16 cellular contexts compared by ENCODE assay signal in the genomic region with DNA sequence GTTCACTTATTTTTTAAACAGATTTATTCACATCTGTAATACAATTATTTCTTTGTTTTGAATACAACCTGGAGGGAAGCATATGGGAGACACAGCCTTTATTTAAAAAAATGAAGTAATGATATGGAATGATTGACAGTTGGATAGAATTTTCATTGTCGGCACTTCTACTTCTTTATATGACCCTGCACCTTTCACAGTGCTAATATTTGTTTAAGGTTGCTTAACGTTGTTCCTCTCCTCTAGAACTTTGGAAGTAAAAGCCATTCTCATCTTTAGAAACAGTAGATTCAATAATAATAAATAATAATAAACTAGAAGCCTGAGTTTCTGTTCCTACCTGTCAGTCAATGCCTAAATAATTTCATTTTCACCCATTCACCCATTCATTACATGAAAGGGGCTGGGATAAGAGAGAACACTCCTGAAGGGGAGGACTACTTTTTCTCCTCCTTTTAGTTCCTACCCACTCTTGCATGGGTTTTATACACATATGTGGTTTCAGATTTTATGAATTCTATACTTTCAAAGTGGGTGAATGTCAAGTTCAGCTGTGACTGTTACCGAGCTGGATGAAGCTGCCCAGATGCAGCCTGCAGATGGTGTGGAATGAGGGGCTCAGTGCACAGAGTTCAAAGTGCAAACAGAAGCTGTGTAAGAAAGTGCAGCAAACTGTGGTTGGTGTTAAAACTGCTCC. TPM values are rescaled to one million over a fixed set of nuclear protein-coding genes. Genes with fewer than 3 reads are reported as not detected.
DNase-seq lines count a peak whose midpoint lies in the region; ATAC-seq, FAIRE-seq and TF ChIP-seq lines count a peak whose summit lies in the region.
"Had no signal": no experiment of that assay in that cellular context is flagged by ENCODE, and none has a peak within 500 bp of the region (broad histone marks: within the 10 kb centered on the region; RNA-seq: fewer than 3 reads in every experiment).

No MANE protein-coding gene starts in this region.

- TF ChIP-seq CTCF in K562 (IDR thresholded peaks at IDR 0.05 in 2 of 3, conservative IDR thresholded peaks at IDR 0.05 in 1 of 3; ENCODE audit: insufficient read depth in 2 of 3, low read depth in 1 of 3, low read length in 3 of 3) (no peak), neutrophil (IDR thresholded peaks at IDR 0.05) (no peak)

- H3K4me1 Mint-ChIP-seq in activated CD8-positive, alpha-beta memory T cell treated with anti-CD3 and anti-CD28 coated beads, Interleukin-2, amount 10 ng/mL, durations not matched to agents 7 days and 5 days: peaks cover 95% of the 10 kb centered on the region

- H3K9me3 ChIP-seq in K562 (replicated peaks; ENCODE audit: control insufficient read depth, insufficient read depth, low read depth, low read length) (no peaks in the 10 kb centered on the region), neutrophil (no peaks in the 10 kb centered on the region)

- H3K4me3 Mint-ChIP-seq in activated CD8-positive, alpha-beta memory T cell treated with anti-CD3 and anti-CD28 coated beads, Interleukin-2, amount 10 ng/mL, durations not matched to agents 7 days and 5 days: peak overlapping the region; percentile 38

- no peaks in the 10 kb centered on the region for H3K9me1 ChIP-seq in K562 (ENCODE audit: control insufficient read depth, insufficient read depth, low read length)

- POLR2A ChIA-PET in K562 (lab: Yijun Ruan, JAX): interaction anchor here (1.0 to 2.0 kb wide), 2 partner anchors 8 to 9 kb away, joined by 3 to 7 read pairs; no protein-coding TSS in a partner anchor

- no peak for ATAC-seq in activated CD8-positive, alpha-beta memory T cell treated with anti-CD3 and anti-CD28 coated beads, Interleukin-2, amount 10 ng/mL, durations not matched to agents 7 days and 5 days
- ATAC-seq in K562 (no peak), HG03457 (IDR thresholded peaks at IDR 0.05; ENCODE audit: unreplicated experiment) (no peak)
- ATAC-seq: left cardiac atrium had no signal

- H3K4me3 ChIP-seq in K562 (no peak overlapping the region), neutrophil (ENCODE audit: low read depth in 1 of 2, low read length in 1 of 2) (peak overlapping the region in 1 of 2 experiments; percentile 34)
- H3K4me3 ChIP-seq: GM23248 had no signal

- FAIRE-seq in K562 (lab: Jason Lieb, UNC): no peak

- 0 out of 2 replicates have a peak overlapping the region, but pooled peaks have one; percentile 2 for H2AFZ ChIP-seq in K562 (ENCODE audit: low read depth, low read length)
- H2AFZ ChIP-seq: GM23248 had no signal

- CTCF ChIA-PET in activated CD8-positive, alpha-beta memory T cell treated with anti-CD3 and anti-CD28 coated beads, Interleukin-2, amount 10 ng/mL, durations not matched to agents 7 days and 5 days (lab: Charles Lee): interaction anchor here (1.0 to 3.2 kb wide), 3 partner anchors 8 to 360 kb away, joined by 3 to 13 read pairs (median 4); no protein-coding TSS in a partner anchor
- CTCF ChIA-PET in K562 (lab: Yijun Ruan, JAX; ENCODE audit: low intra/inter-chr PET ratio): no interaction called here

- H3K36me3 Mint-ChIP-seq in activated CD8-positive, alpha-beta memory T cell treated with anti-CD3 and anti-CD28 coated beads, Interleukin-2, amount 10 ng/mL, durations not matched to agents 7 days and 5 days: peaks cover 22% of the 10 kb centered on the region

- in situ Hi-C loops in KBM-7 (cut with MboI; ENCODE audit: low pct_unique_long_range_greater_than_20kb, low sequenced_read_pairs) (no loop called here), K562 (cut with MboI) (no loop called here)

- no peak overlapping the region for H3K4me2 ChIP-seq in K562 (ENCODE audit: insufficient read depth, low read length)

- no peak for DNase-seq in activated CD8-positive, alpha-beta memory T cell treated with anti-CD3 and anti-CD28 coated beads, Interleukin-2, amount 10 ng/mL, durations not matched to agents 7 days and 5 days
- no peak for DNase-seq in activated CD8-positive, alpha-beta memory T cell treated with anti-CD3 and anti-CD28 coated beads for 24 hours
- peak; percentile 14 for DNase-seq in KBM-7
- DNase-seq in K562 (ENCODE audit: extremely low read depth in 1 of 4, low spot score in 3 of 4): no peak
- DNase-seq in NCI-H1092 treated with DMSO at 0.1 percent for 48 hours (lab: John Stamatoyannopoulos, UW): no peak
- DNase-seq in islet precursor cell: no peak
- DNase-seq: ACHN; left cardiac atrium; NCI-H1436 treated with DMSO at 0.1 percent for 48 hours; NCI-H345; posterior cingulate gyrus; SHP77; stimulated activated naive B cell treated with anti-CD40 and anti-IgM and Interleukin-4, amounts not matched to agents 10 μg/mL and 1 μg/mL and 100 μg/mL, for 72 hours had no signal

- H3K27ac ChIP-seq in K562 (ENCODE audit: extremely low read depth, low read depth, low read length) (no peak overlapping the region), neutrophil (peak overlapping the region; percentile 58)
- H3K27ac ChIP-seq: GM23248 had no signal

- H3K9ac ChIP-seq in K562 (ENCODE audit: insufficient read depth in 1 of 2, low read depth in 2 of 2, low read length in 2 of 2): no peak overlapping the region
- H3K9ac ChIP-seq: GM23248 had no signal

- TF ChIP-seq POLR2A in K562 (conservative IDR thresholded peaks at IDR 0.05): no peak

- H3K4me1 ChIP-seq in K562 (replicated peaks in 1 of 2; ENCODE audit: control insufficient read depth in 2 of 2, insufficient read depth in 2 of 2, low read length in 2 of 2) (peaks cover 4 to 25% of the 10 kb centered on the region in 2 experiments; a peak in 4 of 5 replicates), neutrophil (ENCODE audit: control insufficient read depth in 1 of 2, insufficient read depth in 1 of 2, low read depth in 1 of 2, low read length in 1 of 2) (peaks cover 62 to 66% of the 10 kb centered on the region in 2 experiments)

- no peaks in the 10 kb centered on the region for H3K79me2 ChIP-seq in K562 (ENCODE audit: control insufficient read depth, insufficient read depth, low read length)

- H3K36me3 ChIP-seq in K562 (ENCODE audit: control insufficient read depth, insufficient read depth, low read length): no peaks in the 10 kb centered on the region
- H3K36me3 ChIP-seq in neutrophil: peaks cover 7% of the 10 kb centered on the region

- H3K9me3 Mint-ChIP-seq in activated CD8-positive, alpha-beta memory T cell treated with anti-CD3 and anti-CD28 coated beads, Interleukin-2, amount 10 ng/mL, durations not matched to agents 7 days and 5 days (ENCODE audit: low read depth): no peaks in the 10 kb centered on the region

- H3K27me3 Mint-ChIP-seq in activated CD8-positive, alpha-beta memory T cell treated with anti-CD3 and anti-CD28 coated beads, Interleukin-2, amount 10 ng/mL, durations not matched to agents 7 days and 5 days: no peaks in the 10 kb centered on the region
- H3K27me3 Mint-ChIP-seq: stimulated activated naive B cell treated with anti-CD40 and anti-IgM and Interleukin-4, amounts not matched to agents 10 μg/mL and 1 μg/mL and 100 μg/mL, for 72 hours had no signal

- H4K20me1 ChIP-seq in K562 (replicated peaks; ENCODE audit: control insufficient read depth, insufficient read depth, low read length): no peaks in the 10 kb centered on the region

- intact Hi-C loops in K562 (cut with micrococcal nuclease): no loop called here

- BruUV-seq in K562 (replicated peaks; lab: Mats Ljungman, UMichigan): no TSS peak

- H3K27me3 ChIP-seq in K562 (ENCODE audit: control insufficient read depth in 2 of 2, insufficient read depth in 2 of 2, low read length in 2 of 2): no peaks in the 10 kb centered on the region; a peak in 1 of 5 replicates
- H3K27me3 ChIP-seq in neutrophil: no peaks in the 10 kb centered on the region

- no peak for TF ChIP-seq EP300 in K562 (IDR thresholded peaks at IDR 0.05; ENCODE audit: low read length)

- no peak for TF ChIP-seq RAD21 in K562 (CRISPR knock-in tag; conservative IDR thresholded peaks at IDR 0.05 in 1 of 2, IDR thresholded peaks at IDR 0.05 in 1 of 2)

- H3K27ac Mint-ChIP-seq in activated CD8-positive, alpha-beta memory T cell treated with anti-CD3 and anti-CD28 coated beads, Interleukin-2, amount 10 ng/mL, durations not matched to agents 7 days and 5 days: peak overlapping the region; percentile 77
- H3K27ac Mint-ChIP-seq: stimulated activated naive B cell treated with anti-CD40 and anti-IgM and Interleukin-4, amounts not matched to agents 10 μg/mL and 1 μg/mL and 100 μg/mL, for 72 hours had no signal

- 43% methylated on average over 3 of the region's 3 CpGs for WGBS in K562 (ENCODE audit: insufficient coverage, low coverage, missing lambda C conversion rate)

TF ChIP-seq in K562, 482 proteins besides CTCF, POLR2A, EP300 and RAD21 (continues in another document):
- TF ChIP-seq, protein P1, sequence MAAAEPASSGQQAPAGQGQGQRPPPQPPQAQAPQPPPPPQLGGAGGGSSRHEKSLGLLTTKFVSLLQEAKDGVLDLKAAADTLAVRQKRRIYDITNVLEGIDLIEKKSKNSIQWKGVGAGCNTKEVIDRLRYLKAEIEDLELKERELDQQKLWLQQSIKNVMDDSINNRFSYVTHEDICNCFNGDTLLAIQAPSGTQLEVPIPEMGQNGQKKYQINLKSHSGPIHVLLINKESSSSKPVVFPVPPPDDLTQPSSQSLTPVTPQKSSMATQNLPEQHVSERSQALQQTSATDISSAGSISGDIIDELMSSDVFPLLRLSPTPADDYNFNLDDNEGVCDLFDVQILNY (CRISPR knock-in tag; IDR thresholded peaks at IDR 0.05): no peak

RNA-seq across cellular contexts. Expression of a gene that starts 9.4 kb away (rescaled TPM):
- total RNA-seq in activated CD8-positive, alpha-beta memory T cell treated with anti-CD3 and anti-CD28 coated beads, Interleukin-2, amount 10 ng/mL, durations not matched to agents 7 days and 5 days: 10 to 100 TPM; 23.3 to 35.3 TPM
- 167 and 196 TPM in 2 replicates for total RNA-seq in K562 (2011; cell fraction: chromatin; rRNA removed; ENCODE audit: low replicate concordance)
- 104 and 114 TPM in 2 replicates for total RNA-seq in K562 (2011; cell fraction: nucleolus; rRNA removed)
- 135 and 188 TPM in 2 replicates for total RNA-seq in K562 (2011; cell fraction: nucleoplasm; rRNA removed)
- 20.8 and 27.3 TPM in 2 replicates for total RNA-seq in K562 (2014; rRNA removed)
- 13.8 TPM in 2 replicates for total RNA-seq in K562 (2014; rRNA removed; fragmentation: Illumina TruSeq; extraction: Trizol)
- total RNA-seq in K562 (2015; rRNA removed; fragmentation: Illumina TruSeq; extraction: Trizol): 8.8 and 9.8 TPM in 2 replicates
- total RNA-seq in K562 (2021): 62.2 and 68.6 TPM in 2 replicates
- polyA plus RNA-seq in K562 (2011; rRNA removed): 15.9 and 17.8 TPM in 2 replicates
- 7.6 and 12.6 TPM in 2 replicates for polyA plus RNA-seq in K562 (2011; cell fraction: cytosol; rRNA removed)
- polyA plus RNA-seq in K562 (2011; cell fraction: nucleus; rRNA removed): 50.6 and 80.8 TPM in 2 replicates
- 19.4 and 60.9 TPM in 2 replicates for polyA plus RNA-seq in K562 (2012)
- 22.7 and 26.7 TPM in 2 replicates for polyA plus RNA-seq in K562 (2014; fragmentation: Illumina TruSeq; extraction: Trizol)
- polyA plus RNA-seq in K562 (2014; fragmentation: Nextera tagmentation; extraction: Ambion mirVana): 1 to 10 TPM; 2.2 to 4.5 TPM
- polyA plus RNA-seq in K562 (2014; rRNA removed): 20.1 and 30.6 TPM in 2 replicates
- polyA minus RNA-seq in K562 (2011; rRNA and poly(A)+ RNA removed): 29.0 and 39.2 TPM in 2 replicates
- polyA minus RNA-seq in K562 (2011; cell fraction: cytosol; rRNA and poly(A)+ RNA removed): 10.4 and 28.6 TPM in 2 replicates
- 119 and 149 TPM in 2 replicates for polyA minus RNA-seq in K562 (2011; cell fraction: nucleus; rRNA and poly(A)+ RNA removed)
